8 cellular contexts compared by ENCODE assay signal in the genomic region with DNA sequence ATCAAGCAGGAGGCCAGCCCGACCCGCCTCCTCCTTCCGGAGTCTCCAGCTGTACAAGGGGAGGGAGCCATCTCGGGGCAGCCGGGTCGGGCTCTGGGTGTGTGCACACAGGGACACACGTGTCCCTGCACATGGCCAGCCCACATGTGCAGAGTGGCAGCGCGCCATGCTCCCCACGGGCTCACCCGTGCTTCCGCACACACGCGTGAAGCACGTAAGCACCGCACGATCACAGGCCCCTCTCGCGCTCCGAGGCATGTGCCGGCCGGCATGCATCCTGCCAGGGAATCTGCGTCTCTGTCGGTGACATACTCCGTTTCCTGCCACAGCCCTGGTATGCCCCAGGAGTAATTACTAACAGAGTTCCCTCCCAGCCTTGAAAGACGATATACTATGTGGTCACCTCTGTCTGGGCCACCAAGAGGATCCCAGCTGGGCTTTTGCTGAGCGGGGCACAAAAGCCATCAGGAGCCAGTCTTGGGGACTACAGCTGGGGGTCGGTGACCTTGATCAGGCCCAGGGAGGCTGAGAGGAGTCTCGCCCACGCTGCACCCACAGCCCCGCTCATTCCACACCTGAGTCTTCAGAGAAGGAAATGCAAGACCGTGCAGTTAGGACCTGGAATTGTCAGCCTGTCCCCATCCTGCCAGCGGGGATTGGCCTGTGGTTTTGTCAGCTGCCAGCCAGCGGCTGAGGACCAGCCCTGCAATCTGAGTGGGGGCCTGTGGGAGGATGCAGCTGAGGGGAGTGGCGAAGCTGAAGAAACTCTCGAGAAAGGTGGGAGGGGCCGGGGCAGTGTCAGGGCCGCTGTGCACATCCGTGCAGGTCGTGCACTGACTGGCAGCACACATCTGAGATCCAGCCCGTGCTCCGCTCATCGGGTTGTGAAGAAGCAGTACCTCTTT. TPM values are rescaled to one million over a fixed set of nuclear protein-coding genes. Genes with fewer than 3 reads are reported as not detected.
DNase-seq lines count a peak whose midpoint lies in the region; ATAC-seq and TF ChIP-seq lines count a peak whose summit lies in the region.

No MANE protein-coding gene starts in this region.

- H3K27me3 Mint-ChIP-seq in GM23338 (ENCODE audit: insufficient read depth, low read depth, poor library complexity), result peaks cover 8% of the 10 kb centered on the region
- H3K27me3 Mint-ChIP-seq in activated T-helper 1 cell treated with anti-CD3 and anti-CD28 coated beads, Interleukin-12 subunit alpha, Interleukin-12 subunit beta, Interleukin-2, Interleukin-4 antibody, amounts not matched to agents 30 ng/mL and 10 ng/mL and 1 ng/mL, durations not matched to agents 14 hours and 24 hours and 36 hours (ENCODE audit: insufficient read depth), result peaks cover 5% of the 10 kb centered on the region

- no peak overlapping the region; the same call in 1 of the 2 replicates for H3K27ac Mint-ChIP-seq in GM23338
- peak overlapping the region; percentile 74 for H3K27ac Mint-ChIP-seq in activated T-helper 1 cell treated with anti-CD3 and anti-CD28 coated beads, Interleukin-12 subunit alpha, Interleukin-12 subunit beta, Interleukin-2, Interleukin-4 antibody, amounts not matched to agents 30 ng/mL and 10 ng/mL and 1 ng/mL, durations not matched to agents 14 hours and 24 hours and 36 hours

- H3K4me3 ChIP-seq in GM23338 (no peak overlapping the region), OCI-LY1 (ENCODE audit: low read depth, low read length, poor library complexity, severe bottlenecking) (no peak overlapping the region), heart left ventricle (peak overlapping the region in 4 of 12 donors; percentile 2 to 25 (median 8))

- H3K36me3 Mint-ChIP-seq in GM23338 (ENCODE audit: low read depth), result no peaks in the 10 kb centered on the region
- no peaks in the 10 kb centered on the region for H3K36me3 Mint-ChIP-seq in activated T-helper 1 cell treated with anti-CD3 and anti-CD28 coated beads, Interleukin-12 subunit alpha, Interleukin-12 subunit beta, Interleukin-2, Interleukin-4 antibody, amounts not matched to agents 30 ng/mL and 10 ng/mL and 1 ng/mL, durations not matched to agents 14 hours and 24 hours and 36 hours (ENCODE audit: low read depth)

- no peak overlapping the region for H3K4me2 ChIP-seq in GM23338
- H3K4me2 ChIP-seq in OCI-LY1 (ENCODE audit: low read length), result peak overlapping the region; percentile 34; the same call in 1 of the 2 replicates

- H3K4me1 Mint-ChIP-seq in GM23338, result peaks cover 11% of the 10 kb centered on the region; the same call in 2 of the 3 replicates
- peaks cover 42% of the 10 kb centered on the region for H3K4me1 Mint-ChIP-seq in activated T-helper 1 cell treated with anti-CD3 and anti-CD28 coated beads, Interleukin-12 subunit alpha, Interleukin-12 subunit beta, Interleukin-2, Interleukin-4 antibody, amounts not matched to agents 30 ng/mL and 10 ng/mL and 1 ng/mL, durations not matched to agents 14 hours and 24 hours and 36 hours (ENCODE audit: low read depth)

- TF ChIP-seq CTCF in GM23338 (conservative IDR thresholded peaks at IDR 0.05; ENCODE audit: low read depth in 2 of 2) (no peak), OCI-LY1 (IDR thresholded peaks at IDR 0.05; ENCODE audit: low read length) (no peak), heart left ventricle (IDR thresholded peaks at IDR 0.05) (no peak)

- H2AFZ ChIP-seq in GM23338 (no peak overlapping the region), OCI-LY1 (ENCODE audit: low read length) (no peak overlapping the region)

- peak; percentile 80 for DNase-seq in CD1c-positive myeloid dendritic cell (ENCODE audit: extremely low spot score)
- DNase-seq in GM23338 (ENCODE audit: low spot score), result no peak
- DNase-seq in activated T-helper 1 cell treated with anti-CD3 and anti-CD28 coated beads, Interleukin-12 subunit alpha, Interleukin-12 subunit beta, Interleukin-2, Interleukin-4 antibody, amounts not matched to agents 30 ng/mL and 10 ng/mL and 1 ng/mL, durations not matched to agents 14 hours and 24 hours and 36 hours (ENCODE audit: low spot score), result peak; percentile 63
- peak in 4 of 5 donors; percentile 74 to 82 (median 82) for DNase-seq in heart left ventricle
- peak; percentile 60 for DNase-seq in stimulated activated CD8-positive, alpha-beta memory T cell treated with anti-CD3 and anti-CD28 coated beads, Interleukin-12 subunit alpha, Interleukin-12 subunit beta, amount 100 ng/mL, for 4 hours (ENCODE audit: low read depth)
- DNase-seq in NCI-H1105 treated with DMSO at 0.1 percent for 48 hours (lab: John Stamatoyannopoulos, UW), result no peak
- DNase-seq in caudate nucleus (lab: John Stamatoyannopoulos, UW), result no peak

- H3K79me2 ChIP-seq in GM23338 (replicated peaks; ENCODE audit: insufficient read depth), result no peaks in the 10 kb centered on the region
- H3K79me2 ChIP-seq in OCI-LY1 (ENCODE audit: insufficient read depth, low read length), result no peaks in the 10 kb centered on the region

- 0 out of 2 replicates have a peak overlapping the region, but pooled peaks have one; percentile 32 for H3K27ac ChIP-seq in GM23338 (ENCODE audit: low read depth)
- H3K27ac ChIP-seq in OCI-LY1 (ENCODE audit: low read depth, low read length, poor library complexity, severe bottlenecking), result no peak overlapping the region
- peak overlapping the region in 9 of 12 donors; percentile 19 to 89 (median 53) for H3K27ac ChIP-seq in heart left ventricle
- no peak overlapping the region for H3K27ac ChIP-seq in caudate nucleus (ENCODE audit: low read depth, low read length)

- TF ChIP-seq POLR2A in heart left ventricle (IDR thresholded peaks at IDR 0.05), result no peak

- no peaks in the 10 kb centered on the region for H3K9me3 ChIP-seq in OCI-LY1 (ENCODE audit: low read length)
- no peaks in the 10 kb centered on the region for H3K9me3 ChIP-seq in heart left ventricle

- H4K20me1 ChIP-seq in GM23338 (replicated peaks; ENCODE audit: insufficient read depth) (no peaks in the 10 kb centered on the region), OCI-LY1 (ENCODE audit: insufficient read depth, low read length) (no peaks in the 10 kb centered on the region)

- H3K9me2 ChIP-seq in GM23338 (ENCODE audit: insufficient read depth) (no peaks in the 10 kb centered on the region), OCI-LY1 (ENCODE audit: low read depth, low read length) (no peaks in the 10 kb centered on the region)

- 46 to 71% (median 47%) methylated on average over 21 to 43 of the region's 43 CpGs for WGBS in heart left ventricle, 4 donors

- no peak overlapping the region for H3K9ac ChIP-seq in OCI-LY1 (ENCODE audit: low read length)

- no peaks in the 10 kb centered on the region for H3K9me3 Mint-ChIP-seq in GM23338
- H3K9me3 Mint-ChIP-seq in activated T-helper 1 cell treated with anti-CD3 and anti-CD28 coated beads, Interleukin-12 subunit alpha, Interleukin-12 subunit beta, Interleukin-2, Interleukin-4 antibody, amounts not matched to agents 30 ng/mL and 10 ng/mL and 1 ng/mL, durations not matched to agents 14 hours and 24 hours and 36 hours, result no peaks in the 10 kb centered on the region

- no peaks in the 10 kb centered on the region for H3K4me1 ChIP-seq in GM23338 (ENCODE audit: insufficient read depth)
- H3K4me1 ChIP-seq in OCI-LY1 (ENCODE audit: insufficient read depth, low read length, severe bottlenecking), result peaks cover 45% of the 10 kb centered on the region
- H3K4me1 ChIP-seq in heart left ventricle, result peaks cover 8 to 59% (median 47%) of the 10 kb centered on the region in 12 donors

- H3F3A ChIP-seq in GM23338 (replicated peaks; ENCODE audit: low read depth) (0 out of 2 replicates have a peak, but pooled peaks cover 10% of the 10 kb centered on the region), OCI-LY1 (ENCODE audit: insufficient read depth, low read length) (no peaks in the 10 kb centered on the region)

- intact Hi-C loops in activated T-helper 1 cell treated with anti-CD3 and anti-CD28 coated beads, Interleukin-12 subunit alpha, Interleukin-12 subunit beta, Interleukin-2, Interleukin-4 antibody, amounts not matched to agents 30 ng/mL and 10 ng/mL and 1 ng/mL, durations not matched to agents 14 hours and 24 hours and 36 hours (cut with micrococcal nuclease), result loop anchor here (1.0 to 2.0 kb wide), 3 partner anchors 11 to 50 kb away; partner anchors contain the start of genes IQCE and LFNG
- intact Hi-C loops in heart left ventricle (cut with DNase I), result no loop called here

- H3K36me3 ChIP-seq in GM23338 (ENCODE audit: insufficient read depth) (no peaks in the 10 kb centered on the region), OCI-LY1 (ENCODE audit: insufficient read depth, low read length) (no peaks in the 10 kb centered on the region), heart left ventricle (no peaks in the 10 kb centered on the region)

- H3K27me3 ChIP-seq in GM23338 (ENCODE audit: insufficient read depth), result no peaks in the 10 kb centered on the region
- peaks cover 11% of the 10 kb centered on the region for H3K27me3 ChIP-seq in OCI-LY1 (ENCODE audit: insufficient read depth, low read length)
- H3K27me3 ChIP-seq in heart left ventricle, result no peaks in the 10 kb centered on the region

- ATAC-seq in GM23338, result peak; percentile 6; the same call in 1 of the 3 replicates
- ATAC-seq in heart left ventricle, result peak; percentile 44 to 79 (median 60)

- H3K4me3 Mint-ChIP-seq in GM23338, result no peak overlapping the region
- peak overlapping the region; percentile 71 for H3K4me3 Mint-ChIP-seq in activated T-helper 1 cell treated with anti-CD3 and anti-CD28 coated beads, Interleukin-12 subunit alpha, Interleukin-12 subunit beta, Interleukin-2, Interleukin-4 antibody, amounts not matched to agents 30 ng/mL and 10 ng/mL and 1 ng/mL, durations not matched to agents 14 hours and 24 hours and 36 hours

RNA-seq across cellular contexts. Expression of gene LFNG, which starts 11.0 kb away (rescaled TPM):
- 24.5 and 35.4 TPM in 2 replicates for total RNA-seq in GM23338 (2014; rRNA removed; shearing (Covaris generic))
- polyA plus RNA-seq in GM23338 (2016; fragmentation: Nextera tagmentation; extraction: Ambion mirVana) (1.7 and 3.2 TPM in 2 replicates), heart left ventricle (1 to 10 TPM; 5.4 to 5.7 TPM)
- total RNA-seq in activated T-helper 1 cell treated with anti-CD3 and anti-CD28 coated beads, Interleukin-12 subunit alpha, Interleukin-12 subunit beta, Interleukin-2, Interleukin-4 antibody, amounts not matched to agents 30 ng/mL and 10 ng/mL and 1 ng/mL, durations not matched to agents 14 hours and 24 hours and 36 hours, result 34.8 and 34.9 TPM in 2 replicates
- total RNA-seq in heart left ventricle, result 10 to 100 TPM in 3 of 9 donors, 1 to 10 TPM in 6; 3.1 to 22.8 (median 7.7) TPM

RNA-seq across cellular contexts. Expression of gene GRIFIN, which starts 32.4 kb away (rescaled TPM):
- not detected in 2 replicates for total RNA-seq in GM23338 (2014; rRNA removed; shearing (Covaris generic))
- not detected in 2 replicates for polyA plus RNA-seq in GM23338 (2016; fragmentation: Nextera tagmentation; extraction: Ambion mirVana)
- not detected in 2 replicates for total RNA-seq in activated T-helper 1 cell treated with anti-CD3 and anti-CD28 coated beads, Interleukin-12 subunit alpha, Interleukin-12 subunit beta, Interleukin-2, Interleukin-4 antibody, amounts not matched to agents 30 ng/mL and 10 ng/mL and 1 ng/mL, durations not matched to agents 14 hours and 24 hours and 36 hours
- total RNA-seq in heart left ventricle, result not detected
- not detected for polyA plus RNA-seq in heart left ventricle

RNA-seq across cellular contexts. Expression of gene BRAT1, which starts 46.7 kb away (rescaled TPM):
- total RNA-seq in GM23338 (2014; rRNA removed; shearing (Covaris generic)), result 65.6 and 76.8 TPM in 2 replicates
- polyA plus RNA-seq in GM23338 (2016; fragmentation: Nextera tagmentation; extraction: Ambion mirVana), result 29.8 and 32.5 TPM in 2 replicates
- total RNA-seq in activated T-helper 1 cell treated with anti-CD3 and anti-CD28 coated beads, Interleukin-12 subunit alpha, Interleukin-12 subunit beta, Interleukin-2, Interleukin-4 antibody, amounts not matched to agents 30 ng/mL and 10 ng/mL and 1 ng/mL, durations not matched to agents 14 hours and 24 hours and 36 hours, result 39.2 and 42.9 TPM in 2 replicates
- 10 to 100 TPM; 10.9 to 27.8 (median 14.9) TPM for total RNA-seq in heart left ventricle
- polyA plus RNA-seq in heart left ventricle, result 10 to 100 TPM; 13.8 to 17.8 TPM

RNA-seq across cellular contexts. Expression of gene IQCE, which starts 50.2 kb away (rescaled TPM):
- total RNA-seq in GM23338 (2014; rRNA removed; shearing (Covaris generic)), result 5.0 and 6.5 TPM in 2 replicates
- 5.9 and 7.7 TPM in 2 replicates for polyA plus RNA-seq in GM23338 (2016; fragmentation: Nextera tagmentation; extraction: Ambion mirVana)
- 10.5 and 11.1 TPM in 2 replicates for total RNA-seq in activated T-helper 1 cell treated with anti-CD3 and anti-CD28 coated beads, Interleukin-12 subunit alpha, Interleukin-12 subunit beta, Interleukin-2, Interleukin-4 antibody, amounts not matched to agents 30 ng/mL and 10 ng/mL and 1 ng/mL, durations not matched to agents 14 hours and 24 hours and 36 hours
- total RNA-seq in heart left ventricle, result 10 to 100 TPM in 5 of 9 donors, 1 to 10 TPM in 4; 8.0 to 14.1 (median 10.3) TPM
- polyA plus RNA-seq in heart left ventricle, result 10 to 100 TPM in 1 of 2 donors, 1 to 10 TPM in 1; 5.0 to 10.8 TPM

Comparison
In these comparisons a context has a peak if more than half of its experiments do, and no peak if none do; other contexts are left out.
1. DNase-seq: peak in CD1c-positive myeloid dendritic cell (single experiment), activated T-helper 1 cell treated with anti-CD3 and anti-CD28 coated beads, Interleukin-12 subunit alpha, Interleukin-12 subunit beta, Interleukin-2, Interleukin-4 antibody, amounts not matched to agents 30 ng/mL and 10 ng/mL and 1 ng/mL, durations not matched to agents 14 hours and 24 hours and 36 hours (single experiment), heart left ventricle (4 of 5) and stimulated activated CD8-positive, alpha-beta memory T cell treated with anti-CD3 and anti-CD28 coated beads, Interleukin-12 subunit alpha, Interleukin-12 subunit beta, amount 100 ng/mL, for 4 hours (single experiment); none in GM23338 (single experiment), NCI-H1105 treated with DMSO at 0.1 percent for 48 hours (single experiment) and caudate nucleus (0 of 61).
2. H3K27ac ChIP-seq: peak in GM23338 (single experiment) and heart left ventricle (9 of 12); none in OCI-LY1 (single experiment) and caudate nucleus (single experiment).